Comparison of ENCODE assay signal across 23 cellular contexts in genomic region chr6:35694462-35694861, GRCh38. TPM values are rescaled to one million over a fixed set of nuclear protein-coding genes. Genes with fewer than 3 reads are reported as not detected.
DNase-seq lines count a peak whose midpoint lies in the region; ATAC-seq, FAIRE-seq and TF ChIP-seq lines count a peak whose summit lies in the region.
"Had no signal": no experiment of that assay in that cellular context is flagged by ENCODE, and none has a peak within 500 bp of the region (broad histone marks: within the 10 kb centered on the region; RNA-seq: fewer than 3 reads in every experiment).

No MANE protein-coding gene starts in this region.

- no peak for TF ChIP-seq CTCF in cardiac fibroblast (IDR thresholded peaks at IDR 0.05; ENCODE audit: low read depth, low read length)

- H3K27ac ChIP-seq in small intestine (ENCODE audit: low read depth in 1 of 2, low read length in 1 of 2), result no peak overlapping the region
- H3K27ac ChIP-seq: thoracic aorta had no signal

- H3K36me3 Mint-ChIP-seq in activated T-cell treated with anti-CD3 and anti-CD28 coated beads, Interleukin-2, amount 50 U/mL, for 72 hours (ENCODE audit: insufficient read depth in 2 of 2), result peaks cover 0 to 8% of the 10 kb centered on the region in 2 donors
- H3K36me3 Mint-ChIP-seq in activated T-cell treated with anti-CD3 and anti-CD28 coated beads, Interleukin-2, amount 50 U/mL, for 24 hours (ENCODE audit: low read depth), result no peaks in the 10 kb centered on the region
- H3K36me3 Mint-ChIP-seq: CD4-positive, alpha-beta memory T cell had no signal

- no peak for FAIRE-seq in small intestine (lab: Jason Lieb, UNC)
- FAIRE-seq: G401.6, GM12892 had no signal

- H3K4me1 ChIP-seq in small intestine (ENCODE audit: control insufficient read depth in 2 of 2, insufficient read depth in 1 of 2, low read depth in 1 of 2, low read length in 1 of 2), result no peaks in the 10 kb centered on the region
- H3K4me1 ChIP-seq: HAP-1 had no signal

- DNase-seq in activated T-cell treated with anti-CD3 and anti-CD28 coated beads, Interleukin-2, amount 50 U/mL, for 72 hours, result no peak
- no peak for DNase-seq in activated T-cell treated with anti-CD3 and anti-CD28 coated beads, Interleukin-2, amount 50 U/mL, for 24 hours
- DNase-seq in NCI-H226 (peak; percentile 39), cardiac fibroblast (ENCODE audit: low read depth in 2 of 2) (peak; percentile 43 to 82), small intestine (peak; percentile 35), hypothalamus (lab: John Stamatoyannopoulos, UW) (no peak), RPMI8226 (no peak)
- DNase-seq: activated CD8-positive, alpha-beta memory T cell treated with anti-CD3 and anti-CD28 coated beads for 24 hours; aorta; CD4-positive, alpha-beta memory T cell; cortex of kidney; Kasumi-1; kidney glomerular epithelial cell; NCI-H1930; NCI-H510A treated with DMSO at 0.1 percent for 48 hours; stimulated activated CD4-positive, alpha-beta T cell treated with anti-CD3 and anti-CD28 coated beads, Interleukin-2, amount 100 ng/mL, for 48 hours; stimulated activated CD8-positive, alpha-beta memory T cell treated with anti-CD3 and anti-CD28 coated beads, Interleukin-4, amount 100 ng/mL, for 48 hours had no signal

- H3K4me3 ChIP-seq in cardiac fibroblast (replicated peaks in 1 of 2; ENCODE audit: low read depth in 2 of 2, low read length in 2 of 2) (no peak overlapping the region), small intestine (ENCODE audit: low read depth in 1 of 2, low read length in 2 of 2) (no peak overlapping the region)
- H3K4me3 ChIP-seq: HAP-1, thoracic aorta had no signal

- WGBS in small intestine, 3 donors, result 82 to 92% (median 83%) methylated on average over 2 of the region's 2 CpGs

- no peaks in the 10 kb centered on the region for H3K27me3 Mint-ChIP-seq in activated T-cell treated with anti-CD3 and anti-CD28 coated beads, Interleukin-2, amount 50 U/mL, for 72 hours (ENCODE audit: low read depth)
- H3K27me3 Mint-ChIP-seq in activated T-cell treated with anti-CD3 and anti-CD28 coated beads, Interleukin-2, amount 50 U/mL, for 24 hours, result no peaks in the 10 kb centered on the region
- H3K27me3 Mint-ChIP-seq: CD4-positive, alpha-beta memory T cell had no signal

- H3K36me3 ChIP-seq in small intestine (ENCODE audit: control insufficient read depth in 2 of 2, insufficient read depth in 2 of 2, low read length in 2 of 2), result no peaks in the 10 kb centered on the region
- H3K36me3 ChIP-seq: HAP-1, thoracic aorta had no signal

- peaks cover 0 to 2% of the 10 kb centered on the region in 2 donors for H3K9me3 Mint-ChIP-seq in activated T-cell treated with anti-CD3 and anti-CD28 coated beads, Interleukin-2, amount 50 U/mL, for 72 hours
- no peaks in the 10 kb centered on the region for H3K9me3 Mint-ChIP-seq in activated T-cell treated with anti-CD3 and anti-CD28 coated beads, Interleukin-2, amount 50 U/mL, for 24 hours
- H3K9me3 Mint-ChIP-seq: CD4-positive, alpha-beta memory T cell had no signal

- no peak overlapping the region for H3K27ac Mint-ChIP-seq in activated T-cell treated with anti-CD3 and anti-CD28 coated beads, Interleukin-2, amount 50 U/mL, for 72 hours
- no peak overlapping the region for H3K27ac Mint-ChIP-seq in activated T-cell treated with anti-CD3 and anti-CD28 coated beads, Interleukin-2, amount 50 U/mL, for 24 hours

- no peak overlapping the region for H3K4me3 Mint-ChIP-seq in activated T-cell treated with anti-CD3 and anti-CD28 coated beads, Interleukin-2, amount 50 U/mL, for 72 hours
- no peak overlapping the region for H3K4me3 Mint-ChIP-seq in activated T-cell treated with anti-CD3 and anti-CD28 coated beads, Interleukin-2, amount 50 U/mL, for 24 hours
- H3K4me3 Mint-ChIP-seq: CD4-positive, alpha-beta memory T cell had no signal

- H3K4me1 Mint-ChIP-seq in activated T-cell treated with anti-CD3 and anti-CD28 coated beads, Interleukin-2, amount 50 U/mL, for 72 hours (ENCODE audit: low read depth), result peaks cover 6% of the 10 kb centered on the region
- H3K4me1 Mint-ChIP-seq in activated T-cell treated with anti-CD3 and anti-CD28 coated beads, Interleukin-2, amount 50 U/mL, for 24 hours (ENCODE audit: low read depth), result peaks cover 12% of the 10 kb centered on the region

- ATAC-seq in activated T-cell treated with anti-CD3 and anti-CD28 coated beads, Interleukin-2, amount 50 U/mL, for 72 hours (replicated peaks in 1 of 2), result peak; percentile 39 to 42
- ATAC-seq in GM18861 (IDR thresholded peaks at IDR 0.05; ENCODE audit: unreplicated experiment), result no peak
- ATAC-seq: sciatic nerve had no signal

- H3K27me3 ChIP-seq in small intestine (ENCODE audit: control insufficient read depth in 2 of 2, insufficient read depth in 2 of 2, low read length in 2 of 2), result no peaks in the 10 kb centered on the region

- no peaks in the 10 kb centered on the region for H3K9me3 ChIP-seq in small intestine (ENCODE audit: control insufficient read depth, low read depth)
- H3K9me3 ChIP-seq: HAP-1, thoracic aorta had no signal

RNA-seq across cellular contexts. Expression of gene FKBP5, which starts 5.7 kb away (rescaled TPM):
- total RNA-seq in activated T-cell treated with anti-CD3 and anti-CD28 coated beads, Interleukin-2, amount 50 U/mL, for 72 hours, result 100 to 1,000 TPM; 106 to 120 TPM
- polyA plus RNA-seq in small intestine, result 100 to 1,000 TPM in 2 of 3 donors, 10 to 100 TPM in 1; 62.7 to 150 (median 115) TPM

RNA-seq across cellular contexts. Expression of gene ARMC12, which starts 42.4 kb away (rescaled TPM):
- 1 to 10 TPM; 4.5 to 5.2 TPM for total RNA-seq in activated T-cell treated with anti-CD3 and anti-CD28 coated beads, Interleukin-2, amount 50 U/mL, for 72 hours
- 1 to 10 TPM in 1 of 3 donors, under 1 TPM in 1, not detected in 1; 0.72 to 2.5 TPM for polyA plus RNA-seq in small intestine
- total RNA-seq: thoracic aorta had no signal

Comparison
In these comparisons a context has a peak if more than half of its experiments do, and no peak if none do; other contexts are left out.
1. DNase-seq: peak in NCI-H226 (single experiment), cardiac fibroblast (2 of 2) and small intestine (single experiment); none in activated T-cell treated with anti-CD3 and anti-CD28 coated beads, Interleukin-2, amount 50 U/mL, for 72 hours (0 of 2), activated T-cell treated with anti-CD3 and anti-CD28 coated beads, Interleukin-2, amount 50 U/mL, for 24 hours (single experiment), hypothalamus (0 of 51) and RPMI8226 (single experiment).